Comparison of ENCODE assay signal across 20 cellular contexts in the genomic region with DNA sequence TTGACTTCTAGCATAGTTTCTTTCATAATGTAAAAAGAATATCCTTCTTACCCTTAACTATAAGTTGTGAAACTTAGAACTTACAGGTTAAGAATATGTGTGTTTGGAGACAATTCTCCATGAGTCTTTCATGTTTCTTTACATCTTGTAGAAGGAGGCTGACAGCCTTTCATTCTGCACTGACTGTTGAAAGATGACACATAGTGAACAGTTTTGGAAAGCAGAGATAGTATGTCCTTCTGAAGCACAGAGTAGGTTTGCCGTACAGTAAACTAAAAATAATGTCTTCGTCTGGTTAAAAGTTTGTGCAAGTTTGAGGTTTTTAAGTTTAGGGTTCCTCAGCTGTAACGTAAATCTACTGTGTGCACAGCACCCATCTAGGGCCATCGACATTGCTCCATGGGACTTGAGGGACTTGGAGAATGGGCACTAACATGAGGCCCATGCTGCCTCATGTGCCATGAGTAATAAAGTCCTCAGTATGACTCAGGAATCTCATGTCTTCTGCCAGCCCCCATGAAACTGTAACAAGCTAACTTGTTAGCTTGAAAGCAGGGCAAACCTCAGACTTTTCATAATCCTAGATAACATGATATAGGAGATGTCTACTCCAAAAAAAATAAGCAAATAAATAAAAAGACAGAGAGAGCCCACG. TPM values are rescaled to one million over a fixed set of nuclear protein-coding genes. Genes with fewer than 3 reads are reported as not detected.
DNase-seq lines count a peak whose midpoint lies in the region; ATAC-seq and TF ChIP-seq lines count a peak whose summit lies in the region.
"Had no signal": no experiment of that assay in that cellular context is flagged by ENCODE, and none has a peak within 500 bp of the region (broad histone marks: within the 10 kb centered on the region; RNA-seq: fewer than 3 reads in every experiment).

No MANE protein-coding gene starts in this region.

- peaks cover 8% of the 10 kb centered on the region for H3K27me3 Mint-ChIP-seq in activated CD4-positive, alpha-beta T cell treated with anti-CD3 and anti-CD28 coated beads for 36 hours
- H3K27me3 Mint-ChIP-seq in activated T-cell treated with anti-CD3 and anti-CD28 coated beads, Interleukin-2, amount 50 U/mL, for 72 hours (ENCODE audit: low read depth): peaks cover 12% of the 10 kb centered on the region

- ATAC-seq in activated CD4-positive, alpha-beta T cell treated with anti-CD3 and anti-CD28 coated beads for 36 hours: peak; percentile 86
- peak; percentile 52 for ATAC-seq in GM21717 (IDR thresholded peaks at IDR 0.05; ENCODE audit: unreplicated experiment)
- ATAC-seq in activated T-cell treated with anti-CD3 and anti-CD28 coated beads, Interleukin-2, amount 50 U/mL, for 72 hours (replicated peaks in 1 of 2): peak; percentile 90 to 91
- no peak for ATAC-seq in omental fat pad (ENCODE audit: low FRiP score)
- no peak for ATAC-seq in GM21360 (IDR thresholded peaks at IDR 0.05; ENCODE audit: unreplicated experiment)
- ATAC-seq: esophagus mucosa, HCT116, natural killer cell had no signal

- no peak for DNase-seq in activated CD4-positive, alpha-beta T cell treated with anti-CD3 and anti-CD28 coated beads for 36 hours
- DNase-seq in activated CD4-positive, alpha-beta T cell treated with anti-CD3 and anti-CD28 coated beads for 1 hour: no peak
- peak in 1 of 2 donors; percentile 9 for DNase-seq in activated T-cell treated with anti-CD3 and anti-CD28 coated beads, Interleukin-2, amount 50 U/mL, for 72 hours
- peak; percentile 7 for DNase-seq in iris pigment epithelial cell (ENCODE audit: low read depth)
- DNase-seq in omental fat pad (ENCODE audit: low spot score): no peak
- no peak for DNase-seq in GM20000 (ENCODE audit: low spot score)
- DNase-seq: activated CD8-positive, alpha-beta memory T cell treated with anti-CD3 and anti-CD28 coated beads, Interleukin-2, amount 50 U/mL, for 4 hours; activated naive CD8-positive, alpha-beta T cell treated with anti-CD3 and anti-CD28 coated beads, Interleukin-2, amount 10 ng/mL, durations not matched to agents 7 days and 5 days; GDM1; mesendoderm; MM.1S; natural killer cell; NCI-H187; NCI-H446 treated with DMSO at 0.1 percent for 48 hours; SHP77 treated with DMSO at 0.1 percent for 48 hours; tibial artery had no signal

- no peak overlapping the region for H3K4me3 Mint-ChIP-seq in activated CD4-positive, alpha-beta T cell treated with anti-CD3 and anti-CD28 coated beads for 36 hours
- peak overlapping the region in 1 of 2 donors; percentile 1 for H3K4me3 Mint-ChIP-seq in activated T-cell treated with anti-CD3 and anti-CD28 coated beads, Interleukin-2, amount 50 U/mL, for 72 hours
- H3K4me3 Mint-ChIP-seq: activated naive CD8-positive, alpha-beta T cell treated with anti-CD3 and anti-CD28 coated beads, Interleukin-2, amount 10 ng/mL, durations not matched to agents 7 days and 5 days; natural killer cell had no signal

- H3K36me3 Mint-ChIP-seq in activated CD4-positive, alpha-beta T cell treated with anti-CD3 and anti-CD28 coated beads for 36 hours (ENCODE audit: low read depth): no peaks in the 10 kb centered on the region
- H3K36me3 Mint-ChIP-seq in activated T-cell treated with anti-CD3 and anti-CD28 coated beads, Interleukin-2, amount 50 U/mL, for 72 hours (ENCODE audit: insufficient read depth in 2 of 2): no peaks in the 10 kb centered on the region
- H3K36me3 Mint-ChIP-seq: activated naive CD8-positive, alpha-beta T cell treated with anti-CD3 and anti-CD28 coated beads, Interleukin-2, amount 10 ng/mL, durations not matched to agents 7 days and 5 days; natural killer cell had no signal

- no peak for TF ChIP-seq CTCF in omental fat pad (IDR thresholded peaks at IDR 0.05)
- TF ChIP-seq CTCF in GM20000 (IDR thresholded peaks at IDR 0.05; ENCODE audit: extremely low read depth, missing control alignments): no peak

- H3K27ac Mint-ChIP-seq in activated CD4-positive, alpha-beta T cell treated with anti-CD3 and anti-CD28 coated beads for 36 hours: no peak overlapping the region
- no peak overlapping the region for H3K27ac Mint-ChIP-seq in activated T-cell treated with anti-CD3 and anti-CD28 coated beads, Interleukin-2, amount 50 U/mL, for 72 hours
- H3K27ac Mint-ChIP-seq: activated naive CD8-positive, alpha-beta T cell treated with anti-CD3 and anti-CD28 coated beads, Interleukin-2, amount 10 ng/mL, durations not matched to agents 7 days and 5 days; natural killer cell had no signal

- CTCF ChIA-PET in activated CD4-positive, alpha-beta T cell treated with anti-CD3 and anti-CD28 coated beads for 36 hours (lab: Charles Lee): interaction anchor here (1.8 kb wide), 1 partner anchor 64 kb away, joined by 3 read pairs; no protein-coding TSS in a partner anchor

- H3K4me1 Mint-ChIP-seq in activated CD4-positive, alpha-beta T cell treated with anti-CD3 and anti-CD28 coated beads for 36 hours: peaks cover 9% of the 10 kb centered on the region
- H3K4me1 Mint-ChIP-seq in activated T-cell treated with anti-CD3 and anti-CD28 coated beads, Interleukin-2, amount 50 U/mL, for 72 hours (ENCODE audit: low read depth): peaks cover 16% of the 10 kb centered on the region
- H3K4me1 Mint-ChIP-seq: activated naive CD8-positive, alpha-beta T cell treated with anti-CD3 and anti-CD28 coated beads, Interleukin-2, amount 10 ng/mL, durations not matched to agents 7 days and 5 days; natural killer cell had no signal

- H3K9me3 Mint-ChIP-seq in activated CD4-positive, alpha-beta T cell treated with anti-CD3 and anti-CD28 coated beads for 36 hours (ENCODE audit: low read depth): peaks cover 5% of the 10 kb centered on the region
- no peaks in the 10 kb centered on the region for H3K9me3 Mint-ChIP-seq in activated T-cell treated with anti-CD3 and anti-CD28 coated beads, Interleukin-2, amount 50 U/mL, for 72 hours
- H3K9me3 Mint-ChIP-seq: activated naive CD8-positive, alpha-beta T cell treated with anti-CD3 and anti-CD28 coated beads, Interleukin-2, amount 10 ng/mL, durations not matched to agents 7 days and 5 days; natural killer cell had no signal

- POLR2A ChIA-PET in activated CD4-positive, alpha-beta T cell treated with anti-CD3 and anti-CD28 coated beads for 36 hours (lab: Charles Lee): no interaction called here

- intact Hi-C loops in activated CD4-positive, alpha-beta T cell treated with anti-CD3 and anti-CD28 coated beads for 36 hours (cut with DNase I, micrococcal nuclease): no loop called here

RNA-seq across cellular contexts. Expression of a gene that starts 24.5 kb away (rescaled TPM):
- total RNA-seq in activated CD4-positive, alpha-beta T cell treated with anti-CD3 and anti-CD28 coated beads for 36 hours: 1 to 10 TPM; 3.9 to 4.4 TPM
- 10 to 100 TPM in 1 of 2 donors, 1 to 10 TPM in 1; 9.3 to 16.8 TPM for total RNA-seq in activated T-cell treated with anti-CD3 and anti-CD28 coated beads, Interleukin-2, amount 50 U/mL, for 72 hours
- total RNA-seq in omental fat pad: 10 to 100 TPM; 18.7 to 34.5 (median 19.0) TPM

Comparison
In these comparisons a context has a peak if more than half of its experiments do, and no peak if none do; other contexts are left out.
1. ATAC-seq: peak in activated CD4-positive, alpha-beta T cell treated with anti-CD3 and anti-CD28 coated beads for 36 hours (single experiment), GM21717 (single experiment) and activated T-cell treated with anti-CD3 and anti-CD28 coated beads, Interleukin-2, amount 50 U/mL, for 72 hours (2 of 2); none in omental fat pad (single experiment) and GM21360 (single experiment).